In genomic region chr15:79948095-79948695, GRCh38 we compare ENCODE assay signal across 17 cellular contexts. TPM values are rescaled to one million over a fixed set of nuclear protein-coding genes. Genes with fewer than 3 reads are reported as not detected.
DNase-seq lines count a peak whose midpoint lies in the region; ATAC-seq, FAIRE-seq and TF ChIP-seq lines count a peak whose summit lies in the region.
"Had no signal": no experiment of that assay in that cellular context is flagged by ENCODE, and none has a peak within 500 bp of the region (broad histone marks: within the 10 kb centered on the region; RNA-seq: fewer than 3 reads in every experiment).

No MANE protein-coding gene starts in this region.

- 83% methylated on average over 10 of the region's 10 CpGs for WGBS in hepatocyte (ENCODE audit: low lambda C conversion rate, missing lambda C conversion rate)

- H3K9me2 ChIP-seq in hepatocyte (replicated peaks; ENCODE audit: insufficient read depth): no peaks in the 10 kb centered on the region

- no peaks in the 10 kb centered on the region for H3K27me3 Mint-ChIP-seq in IgD-negative memory B cell
- H3K27me3 Mint-ChIP-seq: progenitor cell of endocrine pancreas had no signal

- H3K36me3 Mint-ChIP-seq in IgD-negative memory B cell: peaks cover 3% of the 10 kb centered on the region

- no peak overlapping the region for H2AFZ ChIP-seq in hepatocyte

- H3K27ac Mint-ChIP-seq in IgD-negative memory B cell: peak overlapping the region in 2 of 3 donors; percentile 8 to 88
- H3K27ac Mint-ChIP-seq: progenitor cell of endocrine pancreas had no signal

- DNase-seq in GF-D8 (lab: John Stamatoyannopoulos, UW) (peak; percentile 32), hepatocyte (ENCODE audit: low spot score) (peak; percentile 34), NCI-H2081 (lab: John Stamatoyannopoulos, UW) (no peak), D721Med (ENCODE audit: insufficient read length, low spot score) (no peak), mesenteric fat pad (ENCODE audit: low spot score) (no peak)
- DNase-seq: activated naive CD4-positive, alpha-beta T cell treated with Interleukin-2 at 50 U/mL for 16 hours; C1 segment of cervical spinal cord; DND-41; left lung; NCI-H1092 treated with DMSO at 0.1 percent for 48 hours; stimulated activated CD4-positive, alpha-beta T cell treated with anti-CD3 and anti-CD28 coated beads, Interleukin-12 subunit alpha, Interleukin-12 subunit beta, amount 100 ng/mL, for 4 hours had no signal

- no peak overlapping the region for H3K4me2 ChIP-seq in hepatocyte

- no peak overlapping the region for H3K27ac ChIP-seq in hepatocyte
- H3K27ac ChIP-seq: suprapubic skin had no signal

- no peak overlapping the region for H3K4me3 ChIP-seq in hepatocyte
- H3K4me3 ChIP-seq: left lung, suprapubic skin had no signal

- H3K9me3 ChIP-seq in hepatocyte (ENCODE audit: low read depth): no peaks in the 10 kb centered on the region
- H3K9me3 ChIP-seq: left lung, suprapubic skin had no signal

- no peaks in the 10 kb centered on the region for H4K20me1 ChIP-seq in hepatocyte (ENCODE audit: insufficient read depth, poor library complexity, severe bottlenecking)

- H3K4me3 Mint-ChIP-seq in IgD-negative memory B cell: no peak overlapping the region

- peak; percentile 65 for ATAC-seq in GM19025 (IDR thresholded peaks at IDR 0.05; ENCODE audit: low read depth, unreplicated experiment)
- ATAC-seq in HG03175 (IDR thresholded peaks at IDR 0.05; ENCODE audit: unreplicated experiment): no peak
- ATAC-seq: left lung had no signal

- H3K36me3 ChIP-seq in hepatocyte (replicated peaks; ENCODE audit: insufficient read depth, low read depth): no peaks in the 10 kb centered on the region
- H3K36me3 ChIP-seq: left lung, suprapubic skin had no signal

- no peaks in the 10 kb centered on the region for H3K27me3 ChIP-seq in hepatocyte
- H3K27me3 ChIP-seq: left lung, suprapubic skin had no signal

- H3K79me2 ChIP-seq in hepatocyte: no peaks in the 10 kb centered on the region

- no peak for FAIRE-seq in D721Med (lab: Jason Lieb, UNC)
- FAIRE-seq: bronchial epithelial cell had no signal

- H3K4me1 ChIP-seq in hepatocyte (ENCODE audit: insufficient read depth): no peaks in the 10 kb centered on the region
- H3K4me1 ChIP-seq: suprapubic skin had no signal

- H3K4me1 Mint-ChIP-seq in IgD-negative memory B cell: peaks cover 7 to 22% (median 10%) of the 10 kb centered on the region in 3 donors

- TF ChIP-seq CTCF in hepatocyte (IDR thresholded peaks at IDR 0.05; ENCODE audit: poor library complexity) (no peak), D721Med (IDR thresholded peaks at IDR 0.05; ENCODE audit: insufficient read depth, missing control alignments) (no peak)

- peaks cover 0 to 2% (median 0%) of the 10 kb centered on the region in 3 donors for H3K9me3 Mint-ChIP-seq in IgD-negative memory B cell

RNA-seq across cellular contexts. Expression of gene BCL2A1, which starts 22.8 kb away (rescaled TPM):
- 75.8 TPM for polyA plus RNA-seq in IgD-negative memory B cell
- 7.8 and 9.9 TPM in 2 replicates for total RNA-seq in hepatocyte
- 8.4 and 11.1 TPM in 2 replicates for polyA plus RNA-seq in hepatocyte
- 18.1 TPM for total RNA-seq in mesenteric fat pad
- total RNA-seq: progenitor cell of endocrine pancreas had no signal

RNA-seq across cellular contexts. Expression of gene MTHFS, which starts 51.4 kb away (rescaled TPM):
- polyA plus RNA-seq in IgD-negative memory B cell (61.3 TPM), hepatocyte (84.0 and 84.5 TPM in 2 replicates)
- total RNA-seq in hepatocyte (89.4 and 99.9 TPM in 2 replicates), mesenteric fat pad (20.0 TPM)

Comparison
In these comparisons a context has a peak if more than half of its experiments do, and no peak if none do; other contexts are left out.
1. DNase-seq: peak in GF-D8 (single experiment) and hepatocyte (single experiment); none in NCI-H2081 (0 of 2), D721Med (single experiment) and mesenteric fat pad (single experiment).